In the genomic region with DNA sequence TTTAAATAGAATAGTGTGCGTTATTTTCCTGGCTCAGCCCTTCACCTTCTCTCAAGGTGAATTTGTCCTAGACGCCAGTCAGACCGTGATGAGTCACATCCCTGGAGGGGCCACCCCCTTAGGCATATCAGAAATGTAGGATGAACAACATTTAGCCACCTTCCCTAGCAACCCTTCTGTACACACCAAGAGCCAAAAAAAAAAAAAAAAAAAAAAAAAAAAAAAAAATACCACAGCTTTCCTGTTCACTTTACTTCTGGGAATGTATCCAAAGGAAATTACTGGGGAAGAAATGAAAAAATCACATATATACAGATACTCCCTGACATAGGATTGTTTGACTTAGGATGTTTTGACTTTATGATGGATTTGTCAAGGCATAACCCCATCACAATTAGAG, we compare ENCODE assay signal across 11 cellular contexts.
DNase-seq lines count a peak whose midpoint lies in the region; ATAC-seq, FAIRE-seq and TF ChIP-seq lines count a peak whose summit lies in the region.
"Had no signal": no experiment of that assay in that cellular context is flagged by ENCODE, and none has a peak within 500 bp of the region (broad histone marks: within the 10 kb centered on the region; RNA-seq: fewer than 3 reads in every experiment).

No MANE protein-coding gene starts in this region.

- no peak for TF ChIP-seq POLR2A in erythroblast (IDR thresholded peaks at IDR 0.05; ENCODE audit: low read length)

- no peak overlapping the region for H3K4me3 ChIP-seq in bronchial epithelial cell (ENCODE audit: low read depth, low read length)
- H3K4me3 ChIP-seq: right lobe of liver had no signal

- peaks cover 3% of the 10 kb centered on the region for H3K27me3 ChIP-seq in bronchial epithelial cell (ENCODE audit: control insufficient read depth, insufficient read depth, low read length)
- H3K27me3 ChIP-seq: right lobe of liver had no signal

- ATAC-seq in omental fat pad (ENCODE audit: low FRiP score) (peak; percentile 61), HG03469 (IDR thresholded peaks at IDR 0.05; ENCODE audit: unreplicated experiment) (no peak)
- ATAC-seq: Panc1 had no signal

- no peak for FAIRE-seq in bronchial epithelial cell (lab: Jason Lieb, UNC)
- FAIRE-seq in frontal cortex (lab: Jason Lieb, UNC): no peak
- FAIRE-seq: D721Med had no signal

- DNase-seq in EH (ENCODE audit: low read depth) (peak; percentile 73), NCI-H2171 (lab: John Stamatoyannopoulos, UW) (peak; percentile 75), bronchial epithelial cell (ENCODE audit: low read depth) (peak; percentile 34), omental fat pad (ENCODE audit: low spot score) (no peak), erythroblast (lab: John Stamatoyannopoulos, UW) (no peak), HT-29 (ENCODE audit: low spot score) (no peak), frontal cortex (ENCODE audit: low spot score in 2 of 2) (no peak)
- DNase-seq: right lobe of liver had no signal

- TF ChIP-seq CTCF in bronchial epithelial cell (IDR thresholded peaks at IDR 0.05; ENCODE audit: insufficient read depth, low read length, severe bottlenecking) (no peak), omental fat pad (IDR thresholded peaks at IDR 0.05) (no peak)

- no peaks in the 10 kb centered on the region for H3K36me3 ChIP-seq in bronchial epithelial cell (ENCODE audit: control insufficient read depth, insufficient read depth, low read length)
- H3K36me3 ChIP-seq: right lobe of liver had no signal

Comparison
In these comparisons a context has a peak if more than half of its experiments do, and no peak if none do; other contexts are left out.
1. DNase-seq: peak in EH (single experiment), NCI-H2171 (single experiment) and bronchial epithelial cell (single experiment); none in omental fat pad (single experiment), erythroblast (0 of 2), HT-29 (single experiment) and frontal cortex (0 of 2).